ENCODE assay signal across 9 cellular contexts in genomic region chr1:107936498-107937481, GRCh38. TPM values are rescaled to one million over a fixed set of nuclear protein-coding genes. Genes with fewer than 3 reads are reported as not detected.
DNase-seq lines count a peak whose midpoint lies in the region; ATAC-seq and TF ChIP-seq lines count a peak whose summit lies in the region.
"Had no signal": no experiment of that assay in that cellular context is flagged by ENCODE, and none has a peak within 500 bp of the region (broad histone marks: within the 10 kb centered on the region; RNA-seq: fewer than 3 reads in every experiment).

No MANE protein-coding gene starts in this region.

- no peaks in the 10 kb centered on the region for H4K20me1 ChIP-seq in PC-9 (ENCODE audit: insufficient read depth)

- POLR2A ChIA-PET in PC-9 (lab: Charles Lee; ENCODE audit: unreplicated experiment): interaction anchor here (0.7 kb wide), 1 partner anchor 26 kb away, joined by 14 read pairs; no protein-coding TSS in a partner anchor

- intact Hi-C loops in PC-9 (cut with micrococcal nuclease; ENCODE audit: unreplicated experiment): loop anchor here (1.0 to 10.0 kb wide), 5 partner anchors 28 to 182 kb away; partner anchors contain the start of gene VAV3

- no TSS peak for BruUV-seq in PC-9 (replicated peaks; lab: Mats Ljungman, UMichigan)

- H3K9ac ChIP-seq in adipocyte (ENCODE audit: low read length): no peak overlapping the region

- ATAC-seq in GM18502 (IDR thresholded peaks at IDR 0.05; ENCODE audit: poor library complexity, unreplicated experiment): peak; percentile 48
- peak; percentile 46 for ATAC-seq in HG02981 (IDR thresholded peaks at IDR 0.05; ENCODE audit: unreplicated experiment)

- DNase-seq in PC-9 (peak; percentile 83 to 100), adipocyte (ENCODE audit: low read depth) (peak; percentile 91), iPS DF 19.7 (ENCODE audit: low read depth, low spot score) (peak; percentile 80), HAP-1 (ENCODE audit: low spot score in 2 of 2) (no peak)
- peak; percentile 42 to 49 for DNase-seq in stimulated activated CD8-positive, alpha-beta memory T cell treated with anti-CD3 and anti-CD28 coated beads, Interleukin-15, amount 100 ng/mL, for 48 hours (ENCODE audit: low read depth in 2 of 2)
- no peak for DNase-seq in central memory CD4-positive, alpha-beta T cell

- H3K4me3 ChIP-seq in PC-9 (peak overlapping the region; percentile 18; the same call in 1 of the 2 replicates), adipocyte (ENCODE audit: low read length) (peak overlapping the region; percentile 49), HAP-1 (no peak overlapping the region)
- H3K4me3 ChIP-seq: cardiac muscle cell had no signal

- in situ Hi-C loops in HAP-1 (cut with MboI; ENCODE audit: low sequenced_read_pairs): no loop called here

- no peaks in the 10 kb centered on the region for H3K27me3 ChIP-seq in PC-9 (ENCODE audit: insufficient read depth, low read depth)
- no peaks in the 10 kb centered on the region for H3K27me3 ChIP-seq in adipocyte (replicated peaks; ENCODE audit: control insufficient read depth, insufficient read depth, low read length)
- no peaks in the 10 kb centered on the region for H3K27me3 ChIP-seq in HAP-1 (ENCODE audit: low read depth)
- H3K27me3 ChIP-seq: cardiac muscle cell had no signal

- peaks cover 27% of the 10 kb centered on the region for H3F3A ChIP-seq in PC-9 (ENCODE audit: insufficient read depth, low read depth)

- no peaks in the 10 kb centered on the region for H3K79me2 ChIP-seq in PC-9 (ENCODE audit: low read depth)

- H3K9me3 ChIP-seq in PC-9 (ENCODE audit: insufficient read depth, low read depth) (peaks cover 3% of the 10 kb centered on the region; the same call in 1 of the 2 replicates), adipocyte (ENCODE audit: control insufficient read depth, low read length) (no peaks in the 10 kb centered on the region), HAP-1 (no peaks in the 10 kb centered on the region)

- H2AFZ ChIP-seq in PC-9: peak overlapping the region; percentile 3; the same call in 1 of the 2 replicates

- H3K36me3 ChIP-seq in PC-9 (ENCODE audit: low read depth): no peaks in the 10 kb centered on the region
- no peaks in the 10 kb centered on the region for H3K36me3 ChIP-seq in adipocyte (ENCODE audit: control insufficient read depth, insufficient read depth, low read length, severe bottlenecking)
- no peaks in the 10 kb centered on the region for H3K36me3 ChIP-seq in HAP-1 (replicated peaks)
- H3K36me3 ChIP-seq: cardiac muscle cell had no signal

- TF ChIP-seq CTCF in PC-9 (conservative IDR thresholded peaks at IDR 0.05): no peak

- H3K27ac ChIP-seq in PC-9: peak overlapping the region; percentile 76
- H3K27ac ChIP-seq: cardiac muscle cell had no signal

- CTCF ChIA-PET in PC-9 (lab: Charles Lee): no interaction called here

- H3K4me2 ChIP-seq in PC-9: peak overlapping the region; percentile 63

- H3K9me2 ChIP-seq in PC-9 (ENCODE audit: insufficient read depth): no peaks in the 10 kb centered on the region

- H3K4me1 ChIP-seq in PC-9 (replicated peaks; ENCODE audit: insufficient read depth) (peaks cover 34% of the 10 kb centered on the region), adipocyte (ENCODE audit: control insufficient read depth, insufficient read depth, low read length) (peaks cover 45% of the 10 kb centered on the region), HAP-1 (no peaks in the 10 kb centered on the region)

RNA-seq across cellular contexts. Expression of gene VAV3, which starts 28.2 kb away (rescaled TPM):
- total RNA-seq in PC-9 (2021): 0.63 and 1.7 TPM in 2 replicates

Comparison
In these comparisons a context has a peak if more than half of its experiments do, and no peak if none do; other contexts are left out.
1. DNase-seq: peak in PC-9 (2 of 2), adipocyte (single experiment), iPS DF 19.7 (single experiment) and stimulated activated CD8-positive, alpha-beta memory T cell treated with anti-CD3 and anti-CD28 coated beads, Interleukin-15, amount 100 ng/mL, for 48 hours (2 of 2); none in HAP-1 (0 of 2) and central memory CD4-positive, alpha-beta T cell (single experiment).